In genomic region chr7:151061241-151062110, GRCh38 we compare ENCODE assay signal across 8 cellular contexts.
DNase-seq lines count a peak whose midpoint lies in the region; ATAC-seq and TF ChIP-seq lines count a peak whose summit lies in the region.

No MANE protein-coding gene starts in this region.

- peaks cover 31% of the 10 kb centered on the region for H3K4me1 ChIP-seq in Loucy (ENCODE audit: insufficient read depth, low read length, poor library complexity, severe bottlenecking)

- H3K36me3 Mint-ChIP-seq in central memory CD8-positive, alpha-beta T cell (ENCODE audit: insufficient read depth), result peaks cover 26% of the 10 kb centered on the region
- peaks cover 10% of the 10 kb centered on the region for H3K36me3 Mint-ChIP-seq in nephron (ENCODE audit: low read depth)

- TF ChIP-seq CTCF in C4-2B (conservative IDR thresholded peaks at IDR 0.05), result no peak
- no peak for TF ChIP-seq CTCF in Loucy (conservative IDR thresholded peaks at IDR 0.05; ENCODE audit: low read length)
- TF ChIP-seq CTCF in nephron (IDR thresholded peaks at IDR 0.05; ENCODE audit: unreplicated experiment in 3 of 3), result no peak

- no peaks in the 10 kb centered on the region for H3K9me3 ChIP-seq in Loucy (ENCODE audit: insufficient read depth, low read depth, low read length)

- peak overlapping the region; percentile 94 for H3K4me3 Mint-ChIP-seq in central memory CD8-positive, alpha-beta T cell
- H3K4me3 Mint-ChIP-seq in nephron, result peak overlapping the region; percentile 92 to 95 (median 94)

- no peaks in the 10 kb centered on the region for H3K27me3 ChIP-seq in Loucy (ENCODE audit: insufficient read depth, low read length, poor library complexity, severe bottlenecking)

- ATAC-seq in central memory CD8-positive, alpha-beta T cell (replicated peaks; ENCODE audit: extremely low read depth, poor library complexity, severe bottlenecking), result no peak
- no peak for ATAC-seq in HG03159 (IDR thresholded peaks at IDR 0.05; ENCODE audit: unreplicated experiment)

- H3K4me1 Mint-ChIP-seq in central memory CD8-positive, alpha-beta T cell, result peaks cover 34% of the 10 kb centered on the region
- H3K4me1 Mint-ChIP-seq in nephron, result peaks cover 41% of the 10 kb centered on the region

- H3K9ac ChIP-seq in Loucy (ENCODE audit: low read depth, low read length, poor library complexity, severe bottlenecking), result peak overlapping the region; percentile 78

- H3F3A ChIP-seq in Loucy (ENCODE audit: low read depth), result no peaks in the 10 kb centered on the region

- H3K9me3 Mint-ChIP-seq in central memory CD8-positive, alpha-beta T cell, result no peaks in the 10 kb centered on the region
- no peaks in the 10 kb centered on the region for H3K9me3 Mint-ChIP-seq in nephron

- peak overlapping the region; percentile 94 for H3K4me2 ChIP-seq in Loucy (ENCODE audit: low read depth, low read length, poor library complexity, severe bottlenecking)

- H3K9me2 ChIP-seq in Loucy (replicated peaks; ENCODE audit: low read depth, low read length), result no peaks in the 10 kb centered on the region

- peak overlapping the region; percentile 93 for H3K4me3 ChIP-seq in Loucy (ENCODE audit: low read length, poor library complexity, severe bottlenecking)

- H4K20me1 ChIP-seq in Loucy (ENCODE audit: insufficient read depth, low read length, poor library complexity, severe bottlenecking), result peaks cover 28% of the 10 kb centered on the region

- no peak overlapping the region for H3K27ac Mint-ChIP-seq in central memory CD8-positive, alpha-beta T cell (ENCODE audit: low read depth)
- peak overlapping the region; percentile 76 to 87 (median 82) for H3K27ac Mint-ChIP-seq in nephron

- H2AFZ ChIP-seq in Loucy (ENCODE audit: low read length), result no peak overlapping the region

- peaks cover 14% of the 10 kb centered on the region; the same call in 1 of the 2 replicates for H3K36me3 ChIP-seq in Loucy (ENCODE audit: insufficient read depth, low read length)

- DNase-seq in central memory CD8-positive, alpha-beta T cell (ENCODE audit: low spot score in 2 of 2), result no peak
- DNase-seq in globus pallidus (ENCODE audit: low spot score) (no peak), OCI-M1 (lab: John Stamatoyannopoulos, UW) (no peak)
- DNase-seq in activated CD4-positive, alpha-beta T cell treated with anti-CD3 and anti-CD28 coated beads for 48 hours, result no peak

- H3K27ac ChIP-seq in C4-2B, result peak overlapping the region; percentile 80; the same call in 1 of the 2 replicates

- no peaks in the 10 kb centered on the region for H3K27me3 Mint-ChIP-seq in central memory CD8-positive, alpha-beta T cell
- H3K27me3 Mint-ChIP-seq in nephron (ENCODE audit: low read depth), result peaks cover 11% of the 10 kb centered on the region

- H3K79me2 ChIP-seq in Loucy (ENCODE audit: insufficient read depth, low read length), result peaks cover 39% of the 10 kb centered on the region
